16 cellular contexts compared by ENCODE assay signal in genomic region chr5:170289749-170290148, GRCh38. TPM values are rescaled to one million over a fixed set of nuclear protein-coding genes. Genes with fewer than 3 reads are reported as not detected.
DNase-seq lines count a peak whose midpoint lies in the region; ATAC-seq, FAIRE-seq and TF ChIP-seq lines count a peak whose summit lies in the region.
"Had no signal": no experiment of that assay in that cellular context is flagged by ENCODE, and none has a peak within 500 bp of the region (broad histone marks: within the 10 kb centered on the region; RNA-seq: fewer than 3 reads in every experiment).

No MANE protein-coding gene starts in this region.

- peak overlapping the region; percentile 79 to 81 for H3K27ac ChIP-seq in uterus
- H3K27ac ChIP-seq in kidney (ENCODE audit: low read depth in 2 of 2, low read length in 2 of 2), result no peak overlapping the region
- H3K27ac ChIP-seq: hepatocyte had no signal

- no peak for FAIRE-seq in kidney (lab: Jason Lieb, UNC)
- FAIRE-seq: GM12892, GM19239 had no signal

- TF ChIP-seq CTCF in uterus (IDR thresholded peaks at IDR 0.05) (no peak), kidney (IDR thresholded peaks at IDR 0.05; ENCODE audit: borderline replicate concordance, extremely low read depth, insufficient read depth) (no peak)

- peak overlapping the region; percentile 49 for H3K4me3 Mint-ChIP-seq in activated naive CD4-positive, alpha-beta T cell treated with anti-CD3 and anti-CD28 coated beads for 36 hours
- H3K4me3 Mint-ChIP-seq in activated T-helper 1 cell treated with anti-CD3 and anti-CD28 coated beads, Interleukin-12 subunit alpha, Interleukin-12 subunit beta, Interleukin-2, Interleukin-4 antibody, amounts not matched to agents 30 ng/mL and 10 ng/mL and 1 ng/mL, durations not matched to agents 14 hours and 24 hours and 36 hours, result peak overlapping the region; percentile 82
- H3K4me3 Mint-ChIP-seq in immature natural killer cell, result peak overlapping the region; percentile 46 to 100 (median 99)
- H3K4me3 Mint-ChIP-seq: neural crest cell had no signal

- CTCF ChIA-PET in activated naive CD4-positive, alpha-beta T cell treated with anti-CD3 and anti-CD28 coated beads for 36 hours (lab: Charles Lee), result interaction anchor here (0.7 to 18.8 kb wide), 8 partner anchors 13 to 315 kb away, joined by 3 to 281 read pairs (median 6); no protein-coding TSS in a partner anchor

- no peak overlapping the region for H3K9ac ChIP-seq in kidney (ENCODE audit: low read length in 2 of 2)

- H3K27ac Mint-ChIP-seq in activated naive CD4-positive, alpha-beta T cell treated with anti-CD3 and anti-CD28 coated beads for 36 hours, result peak overlapping the region; percentile 98
- H3K27ac Mint-ChIP-seq in activated T-helper 1 cell treated with anti-CD3 and anti-CD28 coated beads, Interleukin-12 subunit alpha, Interleukin-12 subunit beta, Interleukin-2, Interleukin-4 antibody, amounts not matched to agents 30 ng/mL and 10 ng/mL and 1 ng/mL, durations not matched to agents 14 hours and 24 hours and 36 hours, result peak overlapping the region; percentile 87
- peak overlapping the region; percentile 89 to 99 (median 94) for H3K27ac Mint-ChIP-seq in immature natural killer cell

- peaks cover 0 to 9% of the 10 kb centered on the region in 2 donors for H3K4me1 ChIP-seq in uterus
- peaks cover 0 to 7% of the 10 kb centered on the region in 2 donors for H3K4me1 ChIP-seq in kidney (ENCODE audit: control insufficient read depth in 1 of 2, insufficient read depth in 1 of 2, low read depth in 1 of 2, low read length in 2 of 2)

- peaks cover 97% of the 10 kb centered on the region for H3K4me1 Mint-ChIP-seq in activated naive CD4-positive, alpha-beta T cell treated with anti-CD3 and anti-CD28 coated beads for 36 hours (ENCODE audit: low read depth)
- H3K4me1 Mint-ChIP-seq in activated T-helper 1 cell treated with anti-CD3 and anti-CD28 coated beads, Interleukin-12 subunit alpha, Interleukin-12 subunit beta, Interleukin-2, Interleukin-4 antibody, amounts not matched to agents 30 ng/mL and 10 ng/mL and 1 ng/mL, durations not matched to agents 14 hours and 24 hours and 36 hours (ENCODE audit: low read depth), result peaks cover 100% of the 10 kb centered on the region
- H3K4me1 Mint-ChIP-seq in immature natural killer cell, result peaks cover 100% of the 10 kb centered on the region in 2 donors

- intact Hi-C loops in activated naive CD4-positive, alpha-beta T cell treated with anti-CD3 and anti-CD28 coated beads for 36 hours (cut with micrococcal nuclease), result loop anchor here (1.0 to 10.0 kb wide), 2 partner anchors 8 to 1885 kb away; partner anchors contain the start of gene LCP2
- intact Hi-C loops in activated T-helper 1 cell treated with anti-CD3 and anti-CD28 coated beads, Interleukin-12 subunit alpha, Interleukin-12 subunit beta, Interleukin-2, Interleukin-4 antibody, amounts not matched to agents 30 ng/mL and 10 ng/mL and 1 ng/mL, durations not matched to agents 14 hours and 24 hours and 36 hours (cut with micrococcal nuclease), result loop anchor here (1.0 to 10.0 kb wide), 3 partner anchors 8 to 1715 kb away; partner anchors contain the start of genes FBXW11 and LCP2
- intact Hi-C loops in uterus (cut with DNase I; ENCODE audit: low total_unique reads) (no loop called here), kidney (cut with DNase I) (no loop called here)

- no peaks in the 10 kb centered on the region for H3K27me3 ChIP-seq in uterus

- no peaks in the 10 kb centered on the region for H3K27me3 Mint-ChIP-seq in activated naive CD4-positive, alpha-beta T cell treated with anti-CD3 and anti-CD28 coated beads for 36 hours (ENCODE audit: low read depth)
- H3K27me3 Mint-ChIP-seq in activated T-helper 1 cell treated with anti-CD3 and anti-CD28 coated beads, Interleukin-12 subunit alpha, Interleukin-12 subunit beta, Interleukin-2, Interleukin-4 antibody, amounts not matched to agents 30 ng/mL and 10 ng/mL and 1 ng/mL, durations not matched to agents 14 hours and 24 hours and 36 hours (ENCODE audit: insufficient read depth), result no peaks in the 10 kb centered on the region
- H3K27me3 Mint-ChIP-seq in immature natural killer cell (ENCODE audit: low read depth in 3 of 3), result peaks cover 3 to 11% (median 7%) of the 10 kb centered on the region in 3 donors

- H3K4me3 ChIP-seq in uterus, result no peak overlapping the region
- no peak overlapping the region for H3K4me3 ChIP-seq in kidney (ENCODE audit: low read length in 2 of 2)
- H3K4me3 ChIP-seq: hepatocyte had no signal

- DNase-seq in activated naive CD4-positive, alpha-beta T cell treated with anti-CD3 and anti-CD28 coated beads for 36 hours, result no peak
- DNase-seq in activated naive CD4-positive, alpha-beta T cell (lab: John Stamatoyannopoulos, UW), result no peak
- no peak for DNase-seq in activated T-helper 1 cell treated with anti-CD3 and anti-CD28 coated beads, Interleukin-12 subunit alpha, Interleukin-12 subunit beta, Interleukin-2, Interleukin-4 antibody, amounts not matched to agents 30 ng/mL and 10 ng/mL and 1 ng/mL, durations not matched to agents 14 hours and 24 hours and 36 hours (ENCODE audit: low spot score)
- DNase-seq in immature natural killer cell (no peak), uterus (peak; percentile 71 to 72), kidney (no peak), ureter (ENCODE audit: low spot score) (no peak)
- DNase-seq: DMS53, NCI-H2227 treated with DMSO at 0.1 percent for 48 hours, PC-3 had no signal

- H3K9me3 ChIP-seq in uterus, result no peaks in the 10 kb centered on the region
- H3K9me3 ChIP-seq in kidney (ENCODE audit: control insufficient read depth in 1 of 2, low read length in 2 of 2), result no peaks in the 10 kb centered on the region

- peaks cover 93% of the 10 kb centered on the region for H3K36me3 Mint-ChIP-seq in activated naive CD4-positive, alpha-beta T cell treated with anti-CD3 and anti-CD28 coated beads for 36 hours (ENCODE audit: low read depth)
- peaks cover 93% of the 10 kb centered on the region for H3K36me3 Mint-ChIP-seq in activated T-helper 1 cell treated with anti-CD3 and anti-CD28 coated beads, Interleukin-12 subunit alpha, Interleukin-12 subunit beta, Interleukin-2, Interleukin-4 antibody, amounts not matched to agents 30 ng/mL and 10 ng/mL and 1 ng/mL, durations not matched to agents 14 hours and 24 hours and 36 hours (ENCODE audit: low read depth)
- peaks cover 58 to 90% (median 72%) of the 10 kb centered on the region in 3 donors for H3K36me3 Mint-ChIP-seq in immature natural killer cell

- no peaks in the 10 kb centered on the region for H3K9me3 Mint-ChIP-seq in activated naive CD4-positive, alpha-beta T cell treated with anti-CD3 and anti-CD28 coated beads for 36 hours
- no peaks in the 10 kb centered on the region for H3K9me3 Mint-ChIP-seq in activated T-helper 1 cell treated with anti-CD3 and anti-CD28 coated beads, Interleukin-12 subunit alpha, Interleukin-12 subunit beta, Interleukin-2, Interleukin-4 antibody, amounts not matched to agents 30 ng/mL and 10 ng/mL and 1 ng/mL, durations not matched to agents 14 hours and 24 hours and 36 hours
- no peaks in the 10 kb centered on the region for H3K9me3 Mint-ChIP-seq in immature natural killer cell

- ATAC-seq in HG03342 (IDR thresholded peaks at IDR 0.05; ENCODE audit: unreplicated experiment), result no peak
- ATAC-seq: PC-3 had no signal

- peak in 1 of 2 donors; percentile 16 for TF ChIP-seq POLR2A in uterus (IDR thresholded peaks at IDR 0.05)

- H3K36me3 ChIP-seq in uterus (no peaks in the 10 kb centered on the region), kidney (ENCODE audit: control insufficient read depth in 1 of 2, insufficient read depth in 2 of 2, low read length in 2 of 2) (no peaks in the 10 kb centered on the region)

RNA-seq across cellular contexts. Expression of gene LCP2, which starts 7.8 kb away (rescaled TPM):
- total RNA-seq in activated naive CD4-positive, alpha-beta T cell treated with anti-CD3 and anti-CD28 coated beads for 36 hours, result 100 to 1,000 TPM; 115 to 122 TPM
- 350 and 351 TPM in 2 replicates for total RNA-seq in activated T-helper 1 cell treated with anti-CD3 and anti-CD28 coated beads, Interleukin-12 subunit alpha, Interleukin-12 subunit beta, Interleukin-2, Interleukin-4 antibody, amounts not matched to agents 30 ng/mL and 10 ng/mL and 1 ng/mL, durations not matched to agents 14 hours and 24 hours and 36 hours
- polyA plus RNA-seq in immature natural killer cell (100 to 1,000 TPM in 1 of 3 donors, 10 to 100 TPM in 2; 87.1 to 276 (median 99.3) TPM), kidney (ENCODE audit: insufficient read depth, low read depth, low replicate concordance) (4.6 TPM)
- total RNA-seq in uterus (10 to 100 TPM in 3 of 4 donors, 1 to 10 TPM in 1; 1.3 to 19.1 (median 11.2) TPM), kidney (48.8 TPM), ureter (21.7 TPM)
- total RNA-seq: neural crest cell, PC-3 had no signal
- polyA plus RNA-seq: hepatocyte had no signal

RNA-seq across cellular contexts. Expression of gene C5orf58, which starts 57.0 kb away (rescaled TPM):
- total RNA-seq in activated naive CD4-positive, alpha-beta T cell treated with anti-CD3 and anti-CD28 coated beads for 36 hours, result not detected
- not detected in 2 replicates for total RNA-seq in activated T-helper 1 cell treated with anti-CD3 and anti-CD28 coated beads, Interleukin-12 subunit alpha, Interleukin-12 subunit beta, Interleukin-2, Interleukin-4 antibody, amounts not matched to agents 30 ng/mL and 10 ng/mL and 1 ng/mL, durations not matched to agents 14 hours and 24 hours and 36 hours
- polyA plus RNA-seq in immature natural killer cell, result 1 to 10 TPM in 1 of 3 donors, under 1 TPM in 1, not detected in 1; 0.23 to 1.9 TPM
- total RNA-seq in uterus, result not detected
- not detected for total RNA-seq in kidney
- polyA plus RNA-seq in kidney (ENCODE audit: insufficient read depth, low read depth, low replicate concordance), result not detected
- not detected for total RNA-seq in ureter
- total RNA-seq: hepatocyte, M059J, neural crest cell, PC-3 had no signal

Comparison
In these comparisons a context has a peak if more than half of its experiments do, and no peak if none do; other contexts are left out.
1. DNase-seq: peak in uterus (2 of 2); none in activated naive CD4-positive, alpha-beta T cell treated with anti-CD3 and anti-CD28 coated beads for 36 hours (single experiment), activated naive CD4-positive, alpha-beta T cell (0 of 4), activated T-helper 1 cell treated with anti-CD3 and anti-CD28 coated beads, Interleukin-12 subunit alpha, Interleukin-12 subunit beta, Interleukin-2, Interleukin-4 antibody, amounts not matched to agents 30 ng/mL and 10 ng/mL and 1 ng/mL, durations not matched to agents 14 hours and 24 hours and 36 hours (single experiment), immature natural killer cell (0 of 3), kidney (single experiment) and ureter (single experiment).
2. H3K4me3 Mint-ChIP-seq: peak in every context shown above with its lines; median percentile 99 in immature natural killer cell; 82 in activated T-helper 1 cell treated with anti-CD3 and anti-CD28 coated beads, Interleukin-12 subunit alpha, Interleukin-12 subunit beta, Interleukin-2, Interleukin-4 antibody, amounts not matched to agents 30 ng/mL and 10 ng/mL and 1 ng/mL, durations not matched to agents 14 hours and 24 hours and 36 hours; 49 in activated naive CD4-positive, alpha-beta T cell treated with anti-CD3 and anti-CD28 coated beads for 36 hours.
3. H3K27ac ChIP-seq: peak in uterus (2 of 2); none in kidney (0 of 2).
4. intact Hi-C loops: an anchor here in activated naive CD4-positive, alpha-beta T cell treated with anti-CD3 and anti-CD28 coated beads for 36 hours (1.0 to 10.0 kb wide) and activated T-helper 1 cell treated with anti-CD3 and anti-CD28 coated beads, Interleukin-12 subunit alpha, Interleukin-12 subunit beta, Interleukin-2, Interleukin-4 antibody, amounts not matched to agents 30 ng/mL and 10 ng/mL and 1 ng/mL, durations not matched to agents 14 hours and 24 hours and 36 hours (1.0 to 10.0 kb wide); none called in uterus and kidney.
5. Peak in every context shown above with its lines, with median percentiles within 50 percentile points of each other: H3K27ac Mint-ChIP-seq.